ENCODE assay signal across 16 cellular contexts in the genomic region with DNA sequence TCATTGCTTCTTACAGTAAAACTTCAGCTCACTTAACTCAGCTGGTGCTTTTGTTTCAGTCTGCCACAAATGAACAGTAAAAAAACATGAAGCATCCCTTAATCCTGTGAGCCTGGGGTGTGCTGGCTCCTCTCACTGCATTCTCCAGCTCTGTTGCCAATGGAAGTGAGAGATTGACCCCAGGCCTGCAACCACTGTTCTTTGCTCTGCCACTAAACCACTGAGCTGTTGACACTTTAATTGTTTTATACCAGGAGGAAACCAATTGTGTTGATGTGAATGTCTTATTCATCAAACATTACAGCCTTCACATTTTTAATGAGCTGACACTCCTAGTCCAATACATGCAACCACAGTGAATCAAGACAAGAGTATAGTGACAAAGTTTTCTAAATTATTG.
"Had no signal": no experiment of that assay in that cellular context is flagged by ENCODE, and none has a peak within 500 bp of the region (broad histone marks: within the 10 kb centered on the region; RNA-seq: fewer than 3 reads in every experiment).

No MANE protein-coding gene starts in this region.

- H3K36me3 ChIP-seq: sigmoid colon, thoracic aorta had no signal

- H3K4me3 ChIP-seq: sigmoid colon, thoracic aorta had no signal

- H3K27me3 ChIP-seq: sigmoid colon had no signal

- DNase-seq: activated B cell treated with CpG ODN at 0.5 μM for 24 hours; activated CD4-positive, alpha-beta T cell treated with anti-CD3 and anti-CD28 coated beads, Interleukin-2, amount 10 ng/mL, durations not matched to agents 24 days and 14 days; activated naive CD8-positive, alpha-beta T cell treated with anti-CD3 and anti-CD28 coated beads for 36 hours; amygdala; cortex of kidney; effector memory CD4-positive, alpha-beta T cell; foreskin melanocyte; immature natural killer cell; mammary epithelial cell; natural killer cell; sigmoid colon; stimulated activated CD4-positive, alpha-beta T cell treated with anti-CD3 and anti-CD28 coated beads, Interleukin-12 subunit alpha, Interleukin-12 subunit beta, amount 100 ng/mL, for 4 hours; stimulated activated CD4-positive, alpha-beta T cell treated with anti-CD3 and anti-CD28 coated beads, Interleukin-2, amount 100 ng/mL, for 24 hours; T-helper 2 cell had no signal

- ATAC-seq: left lobe of liver, natural killer cell had no signal

- H3K27ac ChIP-seq: sigmoid colon, thoracic aorta had no signal

- H3K9me3 ChIP-seq: sigmoid colon, thoracic aorta had no signal
